Comparison of ENCODE assay signal across 11 cellular contexts in genomic region chr7:55066479-55066878, GRCh38. TPM values are rescaled to one million over a fixed set of nuclear protein-coding genes. Genes with fewer than 3 reads are reported as not detected.
DNase-seq lines count a peak whose midpoint lies in the region; ATAC-seq and TF ChIP-seq lines count a peak whose summit lies in the region.
"Had no signal": no experiment of that assay in that cellular context is flagged by ENCODE, and none has a peak within 500 bp of the region (broad histone marks: within the 10 kb centered on the region; RNA-seq: fewer than 3 reads in every experiment).

No MANE protein-coding gene starts in this region.

- POLR2A ChIA-PET in CD4-positive, alpha-beta T cell (lab: Charles Lee) = no interaction called here
- POLR2A ChIA-PET in activated CD4-positive, alpha-beta memory T cell treated with anti-CD3 and anti-CD28 coated beads for 36 hours (lab: Charles Lee) = no interaction called here

- H3K27me3 ChIP-seq in right cardiac atrium (ENCODE audit: control insufficient read depth, insufficient read depth) = no peaks in the 10 kb centered on the region
- no peaks in the 10 kb centered on the region for H3K27me3 ChIP-seq in sigmoid colon
- peaks cover 12% of the 10 kb centered on the region for H3K27me3 ChIP-seq in CD4-positive, alpha-beta T cell (ENCODE audit: control insufficient read depth, insufficient read depth, low read length)

- CTCF ChIA-PET in CD4-positive, alpha-beta T cell (lab: Charles Lee) = no interaction called here
- CTCF ChIA-PET in activated CD4-positive, alpha-beta memory T cell treated with anti-CD3 and anti-CD28 coated beads for 36 hours (lab: Charles Lee) = no interaction called here

- H3K4me3 ChIP-seq in right cardiac atrium (ENCODE audit: low read length) (no peak overlapping the region), sigmoid colon (peak overlapping the region in 2 of 4 donors; percentile 0 to 21)

- peaks cover 31% of the 10 kb centered on the region for H3K27me3 Mint-ChIP-seq in CD4-positive, alpha-beta T cell
- peaks cover 30% of the 10 kb centered on the region for H3K27me3 Mint-ChIP-seq in activated CD4-positive, alpha-beta memory T cell treated with anti-CD3 and anti-CD28 coated beads for 36 hours

- H3K4me1 ChIP-seq in right cardiac atrium (ENCODE audit: control insufficient read depth, insufficient read depth, low read length) (peaks cover 7% of the 10 kb centered on the region), sigmoid colon (peaks cover 0 to 56% (median 52%) of the 10 kb centered on the region in 4 donors)

- no peaks in the 10 kb centered on the region for H3K4me1 Mint-ChIP-seq in CD4-positive, alpha-beta T cell (ENCODE audit: low read depth)
- H3K4me1 Mint-ChIP-seq in activated CD4-positive, alpha-beta memory T cell treated with anti-CD3 and anti-CD28 coated beads for 36 hours (ENCODE audit: low read depth) = no peaks in the 10 kb centered on the region

- TF ChIP-seq CTCF in sigmoid colon (IDR thresholded peaks at IDR 0.05) = no peak
- TF ChIP-seq CTCF in CD4-positive, alpha-beta T cell (IDR thresholded peaks at IDR 0.05) = no peak

- H3K36me3 Mint-ChIP-seq in CD4-positive, alpha-beta T cell (ENCODE audit: low read depth) = no peaks in the 10 kb centered on the region
- H3K36me3 Mint-ChIP-seq in activated CD4-positive, alpha-beta memory T cell treated with anti-CD3 and anti-CD28 coated beads for 36 hours = no peaks in the 10 kb centered on the region
- H3K36me3 Mint-ChIP-seq: CD8-positive, alpha-beta T cell had no signal

- no peak for TF ChIP-seq POLR2A in sigmoid colon (IDR thresholded peaks at IDR 0.05)

- H3K4me3 Mint-ChIP-seq in CD4-positive, alpha-beta T cell = no peak overlapping the region
- no peak overlapping the region for H3K4me3 Mint-ChIP-seq in activated CD4-positive, alpha-beta memory T cell treated with anti-CD3 and anti-CD28 coated beads for 36 hours
- H3K4me3 Mint-ChIP-seq: CD8-positive, alpha-beta T cell; stimulated activated naive CD8-positive, alpha-beta T cell treated with anti-CD3 and anti-CD28 coated beads, Interleukin-15, Interleukin-2, amounts not matched to agents 100 ng/mL and 50 ng/mL, for 24 hours had no signal

- intact Hi-C loops in right cardiac atrium (cut with DNase I) = no loop called here
- intact Hi-C loops in sigmoid colon (cut with DNase I) = loop anchor here (10.0 kb wide), 1 partner anchor 188 kb away; no protein-coding TSS in a partner anchor
- intact Hi-C loops in CD4-positive, alpha-beta T cell (cut with DNase I, micrococcal nuclease) = no loop called here
- intact Hi-C loops in activated CD4-positive, alpha-beta memory T cell treated with anti-CD3 and anti-CD28 coated beads for 36 hours (cut with micrococcal nuclease) = no loop called here

- H3K36me3 ChIP-seq in sigmoid colon = no peaks in the 10 kb centered on the region

- no peaks in the 10 kb centered on the region for H3K9me3 Mint-ChIP-seq in CD4-positive, alpha-beta T cell
- H3K9me3 Mint-ChIP-seq in activated CD4-positive, alpha-beta memory T cell treated with anti-CD3 and anti-CD28 coated beads for 36 hours = peaks cover 2% of the 10 kb centered on the region
- H3K9me3 Mint-ChIP-seq: CD8-positive, alpha-beta T cell; stimulated activated naive CD8-positive, alpha-beta T cell treated with anti-CD3 and anti-CD28 coated beads, Interleukin-15, Interleukin-2, amounts not matched to agents 100 ng/mL and 50 ng/mL, for 24 hours had no signal

- ATAC-seq in right cardiac atrium = no peak
- ATAC-seq in CD4-positive, alpha-beta T cell (ENCODE audit: poor library complexity) = no peak
- ATAC-seq: CD8-positive, alpha-beta T cell had no signal

- H3K9me3 ChIP-seq in right cardiac atrium (ENCODE audit: control insufficient read depth, low read length) (no peaks in the 10 kb centered on the region), sigmoid colon (no peaks in the 10 kb centered on the region)
- no peaks in the 10 kb centered on the region for H3K9me3 ChIP-seq in CD4-positive, alpha-beta T cell (ENCODE audit: control insufficient read depth, low read length)

- TF ChIP-seq EP300 in sigmoid colon (IDR thresholded peaks at IDR 0.05) = no peak

- WGBS in right cardiac atrium = 57% methylated on average over 6 of the region's 6 CpGs
- WGBS in sigmoid colon, 2 donors = 66 to 78% methylated on average over 6 of the region's 6 CpGs

- H3K27ac ChIP-seq in right cardiac atrium (ENCODE audit: low read length) (peak overlapping the region; percentile 31), sigmoid colon (peak overlapping the region; percentile 75 to 86 (median 80))
- H3K27ac ChIP-seq in CD4-positive, alpha-beta T cell (ENCODE audit: low read depth, low read length) = no peak overlapping the region

- H3K27ac Mint-ChIP-seq in CD4-positive, alpha-beta T cell = no peak overlapping the region
- no peak overlapping the region for H3K27ac Mint-ChIP-seq in activated CD4-positive, alpha-beta memory T cell treated with anti-CD3 and anti-CD28 coated beads for 36 hours
- H3K27ac Mint-ChIP-seq: CD8-positive, alpha-beta T cell; stimulated activated naive CD8-positive, alpha-beta T cell treated with anti-CD3 and anti-CD28 coated beads, Interleukin-15, Interleukin-2, amounts not matched to agents 100 ng/mL and 50 ng/mL, for 24 hours had no signal

- DNase-seq in ELF-1 (ENCODE audit: low read depth, low spot score) (peak; percentile 30), SW480 (ENCODE audit: low spot score) (peak; percentile 59), right cardiac atrium (no peak), sigmoid colon (no peak), COR-L47 (lab: John Stamatoyannopoulos, UW) (no peak), COLO668 (lab: John Stamatoyannopoulos, UW; ENCODE audit: unreplicated experiment) (no peak)
- no peak for DNase-seq in CD4-positive, alpha-beta T cell
- no peak for DNase-seq in activated CD4-positive, alpha-beta memory T cell treated with anti-CD3 and anti-CD28 coated beads for 36 hours
- DNase-seq: caudate nucleus; CD8-positive, alpha-beta T cell had no signal

RNA-seq across cellular contexts. Expression of gene EGFR, which starts 47.7 kb away (rescaled TPM):
- total RNA-seq in right cardiac atrium (10 to 100 TPM; 13.3 to 21.8 (median 15.2) TPM), sigmoid colon (10 to 100 TPM; 35.6 to 61.5 (median 40.8) TPM)
- polyA plus RNA-seq in right cardiac atrium (4.2 TPM), sigmoid colon (10 to 100 TPM in 1 of 3 donors, 1 to 10 TPM in 2; 3.6 to 10.7 (median 5.5) TPM)
- not detected for total RNA-seq in CD4-positive, alpha-beta T cell
- total RNA-seq in activated CD4-positive, alpha-beta memory T cell treated with anti-CD3 and anti-CD28 coated beads for 36 hours = not detected
- total RNA-seq: CD8-positive, alpha-beta T cell had no signal

Comparison
In these comparisons a context has a peak if more than half of its experiments do, and no peak if none do; other contexts are left out.
1. DNase-seq: peak in ELF-1 (single experiment) and SW480 (single experiment); none in right cardiac atrium (0 of 3), sigmoid colon (single experiment), CD4-positive, alpha-beta T cell (0 of 10), activated CD4-positive, alpha-beta memory T cell treated with anti-CD3 and anti-CD28 coated beads for 36 hours (single experiment), COR-L47 (single experiment) and COLO668 (single experiment).
2. RNA of gene EGFR, which starts 47.7 kb away (total RNA-seq): 35.6 to 61.5 TPM in sigmoid colon and 13.3 to 21.8 TPM in right cardiac atrium; not detected in activated CD4-positive, alpha-beta memory T cell treated with anti-CD3 and anti-CD28 coated beads for 36 hours and not detected in CD4-positive, alpha-beta T cell; every median in the first group is over 10 times any median in the second.